Comparison of ENCODE assay signal across 9 cellular contexts in the genomic region with DNA sequence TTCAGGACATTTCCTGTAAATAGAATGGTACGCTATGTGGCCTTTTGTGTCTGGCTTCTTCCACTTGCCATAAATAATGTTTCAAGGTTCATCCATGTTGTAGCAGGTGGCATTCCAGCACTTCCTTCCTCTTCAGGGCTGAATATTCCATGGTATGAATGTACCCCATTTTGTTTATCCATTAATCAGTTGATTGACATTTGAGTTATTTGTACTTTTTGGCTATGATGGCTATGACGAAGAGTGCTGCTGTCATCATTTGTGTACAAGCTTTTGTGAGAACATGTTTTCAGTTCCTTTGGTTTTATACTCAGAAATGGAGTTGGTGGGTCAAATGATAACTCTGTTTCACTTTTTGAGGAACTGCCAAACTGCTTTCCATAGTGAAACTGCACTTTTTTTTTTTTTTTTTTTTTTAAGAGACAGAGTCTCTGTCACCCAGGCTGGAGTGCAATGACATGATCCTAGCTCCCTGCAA. TPM values are rescaled to one million over a fixed set of nuclear protein-coding genes. Genes with fewer than 3 reads are reported as not detected.
DNase-seq lines count a peak whose midpoint lies in the region; ATAC-seq, FAIRE-seq and TF ChIP-seq lines count a peak whose summit lies in the region.
"Had no signal": no experiment of that assay in that cellular context is flagged by ENCODE, and none has a peak within 500 bp of the region (broad histone marks: within the 10 kb centered on the region; RNA-seq: fewer than 3 reads in every experiment).

No MANE protein-coding gene starts in this region.

- H3K9me3 ChIP-seq in DND-41 (ENCODE audit: insufficient read depth, low read length, severe bottlenecking) (no peaks in the 10 kb centered on the region), GM12878 (replicated peaks; ENCODE audit: control insufficient read depth, insufficient read depth, low read length) (no peaks in the 10 kb centered on the region)

- H3K9ac ChIP-seq in DND-41 (ENCODE audit: low read depth, low read length) (no peak overlapping the region), GM12878 (ENCODE audit: control insufficient read depth, insufficient read depth, low read length) (no peak overlapping the region)

- H3K36me3 ChIP-seq in DND-41 (ENCODE audit: insufficient read depth, low read length) (no peaks in the 10 kb centered on the region), GM12878 (ENCODE audit: control insufficient read depth in 2 of 2, insufficient read depth in 2 of 2, low read length in 1 of 2) (no peaks in the 10 kb centered on the region)

- H2AFZ ChIP-seq in DND-41 (ENCODE audit: low read depth, low read length) (peak overlapping the region; percentile 53; the same call in 1 of the 2 replicates), GM12878 (ENCODE audit: control insufficient read depth, low read depth, low read length) (peak overlapping the region; percentile 67)

- 29% methylated on average over 2 of the region's 2 CpGs for WGBS in GM12878 (ENCODE audit: insufficient coverage, insufficient replicate concordance, low lambda C conversion rate, missing lambda C conversion rate)

- no peaks in the 10 kb centered on the region for H3K27me3 ChIP-seq in DND-41 (ENCODE audit: insufficient read depth, low read length, poor library complexity)
- H3K27me3 ChIP-seq in GM12878 (replicated peaks in 1 of 2; ENCODE audit: control insufficient read depth in 2 of 2, insufficient read depth in 2 of 2, low read length in 1 of 2) = no peaks in the 10 kb centered on the region

- POLR2A ChIA-PET in GM12878 (lab: Charles Lee) = interaction anchor here (0.6 to 0.7 kb wide), 6 partner anchors 69 to 778 kb away, joined by 3 to 9 read pairs (median 4); partner anchors contain the start of gene ZCCHC8

- in situ Hi-C loops in GM12878 (cut with MboI) = no loop called here

- H3K4me1 ChIP-seq in DND-41 (ENCODE audit: insufficient read depth, low read length) = no peaks in the 10 kb centered on the region
- H3K4me1 ChIP-seq in GM12878 (ENCODE audit: control insufficient read depth, insufficient read depth, low read length) = peaks cover 4% of the 10 kb centered on the region; the same call in 1 of the 2 replicates

- no peaks in the 10 kb centered on the region for H4K20me1 ChIP-seq in DND-41 (ENCODE audit: insufficient read depth, low read length)
- H4K20me1 ChIP-seq in GM12878 (ENCODE audit: control insufficient read depth, insufficient read depth) = no peaks in the 10 kb centered on the region

- peak; percentile 91 to 94 for TF ChIP-seq EP300 in GM12878 (IDR thresholded peaks at IDR 0.05; ENCODE audit: borderline replicate concordance in 1 of 2, control insufficient read depth in 1 of 2, low read depth in 2 of 2, low read length in 2 of 2)

- no peak for TF ChIP-seq RAD21 in GM12878 (IDR thresholded peaks at IDR 0.05; ENCODE audit: insufficient read depth, low read depth, low read length)

- SMC1A ChIA-PET in GM12878 (lab: Charles Lee; ENCODE audit: uncharacterized antibody, unreplicated experiment) = interaction anchor here (0.6 to 1.6 kb wide), 7 partner anchors 15 to 310 kb away, joined by 3 to 6 read pairs (median 4); no protein-coding TSS in a partner anchor

- intact Hi-C loops in GM12878 (cut with micrococcal nuclease; ENCODE audit: unreplicated experiment) = no loop called here

- CTCF ChIA-PET in GM12878 (lab: Yijun Ruan, JAX) = interaction anchor here (0.6 to 1.2 kb wide), 3 partner anchors 40 to 103 kb away, joined by 3 to 4 read pairs (median 4); no protein-coding TSS in a partner anchor

- H3K27ac ChIP-seq in DND-41 (ENCODE audit: low read length) (no peak overlapping the region), GM12878 (ENCODE audit: control insufficient read depth, insufficient read depth) (peak overlapping the region; percentile 30; the same call in 1 of the 2 replicates)

- H3K79me2 ChIP-seq in DND-41 (ENCODE audit: insufficient read depth, low read length) (no peaks in the 10 kb centered on the region), GM12878 (ENCODE audit: control insufficient read depth, insufficient read depth, low read length) (no peaks in the 10 kb centered on the region)

- TF ChIP-seq POLR2A in GM12878 (IDR thresholded peaks at IDR 0.05; ENCODE audit: low read depth, low read length) = no peak

- H3K4me3 ChIP-seq in DND-41 (ENCODE audit: low read depth in 1 of 2, low read length in 2 of 2) (no peak overlapping the region), GM12878 (peak overlapping the region; percentile 20; the same call in 1 of the 2 replicates)

- ATAC-seq in DND-41 (ENCODE audit: insufficient read depth, low read depth) (no peak), GM19395 (IDR thresholded peaks at IDR 0.05; ENCODE audit: unreplicated experiment) (peak; percentile 92), HG03432 (IDR thresholded peaks at IDR 0.05; ENCODE audit: unreplicated experiment) (peak; percentile 88), GM12878 (peak; percentile 94), HG03442 (IDR thresholded peaks at IDR 0.05; ENCODE audit: unreplicated experiment) (no peak)

- no peak for TF ChIP-seq CTCF in DND-41 (IDR thresholded peaks at IDR 0.05; ENCODE audit: borderline replicate concordance, extremely low read depth, low read length, poor library complexity, severe bottlenecking)
- TF ChIP-seq CTCF in GM12878 (IDR thresholded peaks at IDR 0.05 in 2 of 3, conservative IDR thresholded peaks at IDR 0.05 in 1 of 3; ENCODE audit: control insufficient read depth in 2 of 3, extremely low read depth in 1 of 3, insufficient read depth in 1 of 3, low read depth in 3 of 3, low read length in 3 of 3) = no peak

- DNase-seq in DND-41 (no peak), GM12878 (ENCODE audit: low read depth, low spot score) (peak; percentile 79), C1 segment of cervical spinal cord (lab: John Stamatoyannopoulos, UW) (no peak), SHP77 treated with DMSO at 0.1 percent for 48 hours (lab: John Stamatoyannopoulos, UW) (no peak)
- DNase-seq in stimulated activated CD4-positive, alpha-beta T cell treated with anti-CD3 and anti-CD28 coated beads, Interleukin-1b, Interleukin-23, amount 100 ng/mL, for 48 hours = no peak
- DNase-seq: NCI-H2029 treated with DMSO at 0.1 percent for 48 hours had no signal

- RAD21 ChIA-PET in GM12878 (lab: Charles Lee; ENCODE audit: unreplicated experiment) = interaction anchor here (0.7 to 1.3 kb wide), 6 partner anchors 45 to 1703 kb away, joined by 3 to 6 read pairs (median 4); partner anchors contain the start of genes MPHOSPH9 and MTRFR

- peak; percentile 85 for FAIRE-seq in GM12878 (lab: Jason Lieb, UNC)

- no peak overlapping the region for H3K4me2 ChIP-seq in DND-41 (ENCODE audit: insufficient read depth, low read length)
- peak overlapping the region; percentile 65 for H3K4me2 ChIP-seq in GM12878 (ENCODE audit: control insufficient read depth, insufficient read depth)

- no TSS peak for BruUV-seq in GM12878 (replicated peaks; lab: Mats Ljungman, UMichigan)

RNA-seq across cellular contexts. Expression of gene CDK2AP1, which starts 6.5 kb away (rescaled TPM):
- 8.6 and 9.0 TPM in 2 replicates for total RNA-seq in GM12878 (2013; cell fraction: nucleolus; rRNA removed)
- 79.6 and 95.3 TPM in 2 replicates for total RNA-seq in GM12878 (2014; rRNA removed)
- 59.8 and 67.5 TPM in 2 replicates for total RNA-seq in GM12878 (2014; rRNA removed; fragmentation: Illumina TruSeq; extraction: Trizol)
- 62.9 and 63.6 TPM in 2 replicates for total RNA-seq in GM12878 (2021)
- polyA plus RNA-seq in GM12878 (2011; ENCODE audit: low read depth) = 27.6 TPM
- polyA plus RNA-seq in GM12878 (2011; rRNA removed) = 86.1 and 108 TPM in 2 replicates
- polyA plus RNA-seq in GM12878 (2011; cell fraction: cytosol; rRNA removed) = 35.8 and 36.9 TPM in 2 replicates
- 19.8 and 21.6 TPM in 2 replicates for polyA plus RNA-seq in GM12878 (2011; cell fraction: nucleus; rRNA removed)
- 35.6 and 37.0 TPM in 2 replicates for polyA plus RNA-seq in GM12878 (2012)
- 108 and 120 TPM in 2 replicates for polyA plus RNA-seq in GM12878 (2014; fragmentation: Illumina TruSeq; extraction: Trizol)
- 10 to 100 TPM; 42.4 to 54.7 TPM for polyA plus RNA-seq in GM12878 (2014; fragmentation: Nextera tagmentation; extraction: Ambion mirVana)
- 66.9 and 74.3 TPM in 2 replicates for polyA plus RNA-seq in GM12878 (2014; rRNA removed)
- polyA plus RNA-seq in GM12878 (2016; fragmentation: Nextera tagmentation; extraction: Ambion mirVana) = 10 to 100 TPM; 22.0 to 24.6 TPM
- polyA minus RNA-seq in GM12878 (2011; rRNA and poly(A)+ RNA removed) = 20.1 and 20.9 TPM in 2 replicates
- 10.7 and 13.2 TPM in 2 replicates for polyA minus RNA-seq in GM12878 (2011; cell fraction: cytosol; rRNA and poly(A)+ RNA removed)
- polyA minus RNA-seq in GM12878 (2011; cell fraction: nucleus; rRNA and poly(A)+ RNA removed) = 4.4 and 5.5 TPM in 2 replicates

RNA-seq across cellular contexts. Expression of gene MTRFR, which starts 45.0 kb away (rescaled TPM):
- total RNA-seq in GM12878 (2013; cell fraction: nucleolus; rRNA removed) = 42.3 and 54.2 TPM in 2 replicates
- total RNA-seq in GM12878 (2014; rRNA removed) (17.5 and 24.1 TPM in 2 replicates), GM12878 (2014; rRNA removed; fragmentation: Illumina TruSeq; extraction: Trizol) (30.7 and 31.1 TPM in 2 replicates), GM12878 (2021) (14.9 and 15.6 TPM in 2 replicates)
- 6.1 TPM for polyA plus RNA-seq in GM12878 (2011; ENCODE audit: low read depth)
- polyA plus RNA-seq in GM12878 (2011; rRNA removed) (9.7 and 12.2 TPM in 2 replicates), GM12878 (2014; fragmentation: Illumina TruSeq; extraction: Trizol) (24.5 and 27.8 TPM in 2 replicates), GM12878 (2014; fragmentation: Nextera tagmentation; extraction: Ambion mirVana) (10 to 100 TPM; 30.8 to 33.4 TPM), GM12878 (2014; rRNA removed) (21.0 and 25.0 TPM in 2 replicates), GM12878 (2016; fragmentation: Nextera tagmentation; extraction: Ambion mirVana) (10 to 100 TPM; 25.2 to 25.5 TPM)
- polyA plus RNA-seq in GM12878 (2011; cell fraction: cytosol; rRNA removed) = 18.9 and 21.0 TPM in 2 replicates
- polyA plus RNA-seq in GM12878 (2011; cell fraction: nucleus; rRNA removed) = 6.0 and 6.6 TPM in 2 replicates
- polyA plus RNA-seq in GM12878 (2012) = 11.5 and 16.0 TPM in 2 replicates
- 16.4 and 27.2 TPM in 2 replicates for polyA minus RNA-seq in GM12878 (2011; rRNA and poly(A)+ RNA removed)
- 9.9 and 11.5 TPM in 2 replicates for polyA minus RNA-seq in GM12878 (2011; cell fraction: cytosol; rRNA and poly(A)+ RNA removed)
- polyA minus RNA-seq in GM12878 (2011; cell fraction: nucleus; rRNA and poly(A)+ RNA removed) = 12.7 and 28.5 TPM in 2 replicates

RNA-seq across cellular contexts. Expression of gene MPHOSPH9, which starts 45.2 kb away (rescaled TPM):
- 267 and 281 TPM in 2 replicates for total RNA-seq in GM12878 (2013; cell fraction: nucleolus; rRNA removed)
- total RNA-seq in GM12878 (2014; rRNA removed) = 53.5 and 66.9 TPM in 2 replicates
- 72.2 and 80.2 TPM in 2 replicates for total RNA-seq in GM12878 (2014; rRNA removed; fragmentation: Illumina TruSeq; extraction: Trizol)
- total RNA-seq in GM12878 (2021) = 41.9 and 45.2 TPM in 2 replicates
- polyA plus RNA-seq in GM12878 (2011; ENCODE audit: low read depth) = 13.0 TPM
- polyA plus RNA-seq in GM12878 (2011; rRNA removed) = 45.3 and 67.6 TPM in 2 replicates
- 12.3 and 12.7 TPM in 2 replicates for polyA plus RNA-seq in GM12878 (2011; cell fraction: cytosol; rRNA removed)
- 42.7 and 44.0 TPM in 2 replicates for polyA plus RNA-seq in GM12878 (2011; cell fraction: nucleus; rRNA removed)
- 18.1 and 20.8 TPM in 2 replicates for polyA plus RNA-seq in GM12878 (2012)
- 46.2 and 55.8 TPM in 2 replicates for polyA plus RNA-seq in GM12878 (2014; fragmentation: Illumina TruSeq; extraction: Trizol)
- 10 to 100 TPM; 11.5 to 13.3 TPM for polyA plus RNA-seq in GM12878 (2014; fragmentation: Nextera tagmentation; extraction: Ambion mirVana)
- polyA plus RNA-seq in GM12878 (2014; rRNA removed) = 35.9 and 44.8 TPM in 2 replicates
- polyA plus RNA-seq in GM12878 (2016; fragmentation: Nextera tagmentation; extraction: Ambion mirVana) = 10 to 100 TPM; 51.2 to 58.1 TPM
- 34.7 and 51.7 TPM in 2 replicates for polyA minus RNA-seq in GM12878 (2011; rRNA and poly(A)+ RNA removed)
- 17.0 and 30.4 TPM in 2 replicates for polyA minus RNA-seq in GM12878 (2011; cell fraction: cytosol; rRNA and poly(A)+ RNA removed)
- 42.7 and 62.7 TPM in 2 replicates for polyA minus RNA-seq in GM12878 (2011; cell fraction: nucleus; rRNA and poly(A)+ RNA removed)

Comparison
In these comparisons a context has a peak if more than half of its experiments do, and no peak if none do; other contexts are left out.
1. ATAC-seq: peak in GM19395 (single experiment), HG03432 (single experiment) and GM12878 (single experiment); none in DND-41 (single experiment) and HG03442 (single experiment).